ENCODE assay signal across 8 cellular contexts in the genomic region with DNA sequence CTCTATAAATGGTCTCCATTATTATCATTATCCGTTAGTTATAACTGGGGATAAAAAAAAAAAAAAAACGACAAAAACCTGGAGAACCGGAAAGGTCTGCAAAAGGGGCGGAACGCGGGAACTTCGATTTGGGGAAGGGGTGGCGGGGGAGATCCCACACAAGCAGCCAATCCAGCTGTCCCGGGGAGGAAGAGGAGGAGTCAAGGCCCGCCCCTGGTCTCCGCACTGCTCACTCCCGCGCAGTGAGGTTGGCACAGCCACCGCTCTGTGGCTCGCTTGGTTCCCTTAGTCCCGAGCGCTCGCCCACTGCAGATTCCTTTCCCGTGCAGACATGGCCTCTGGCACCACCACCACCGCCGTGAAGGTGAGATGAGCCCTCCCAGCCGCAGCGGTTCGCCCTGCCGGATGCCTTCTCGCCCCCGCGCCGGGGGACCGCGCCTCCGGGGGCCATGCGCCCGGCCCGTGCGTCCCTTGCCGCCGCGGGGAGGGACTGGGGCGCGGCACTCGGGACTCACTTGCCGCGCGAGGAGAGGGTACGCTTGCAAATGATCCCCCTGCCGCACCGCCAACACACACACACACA. TPM values are rescaled to one million over a fixed set of nuclear protein-coding genes. Genes with fewer than 3 reads are reported as not detected.
DNase-seq lines count a peak whose midpoint lies in the region; ATAC-seq and TF ChIP-seq lines count a peak whose summit lies in the region.

Gene MTAP, plus strand, starts transcription at position 219 of the 583 bp plus-strand sequence. Its CDS starts 113 bp downstream, at position 332.

- in situ Hi-C loops in Caki2 (cut with HindIII; ENCODE audit: low pct_unique_long_range_greater_than_20kb, low sequenced_read_pairs): loop anchor here (10.0 to 25.0 kb wide), 3 partner anchors 72 to 635 kb away; partner anchors contain the start of gene DMRTA1

- peak within 1 kb of the TSS; percentile 72 for H3K4me3 ChIP-seq in HUES48 (ENCODE audit: low read depth, low read length)
- H3K4me3 ChIP-seq in PC-9: peak within 1 kb of the TSS; percentile 87

- peak within 1 kb of the TSS; percentile 83 for H3K9ac ChIP-seq in HUES48 (ENCODE audit: low read depth, low read length)

- POLR2A ChIA-PET in PC-9 (lab: Charles Lee; ENCODE audit: unreplicated experiment): interaction anchor here (0.5 to 0.7 kb wide), 2 partner anchors 192 to 283 kb away, joined by 3 to 45 read pairs; partner anchors contain the start of genes CDKN2A and CDKN2B-AS1

- H3K4me1 ChIP-seq in HUES48 (ENCODE audit: control insufficient read depth, insufficient read depth, low read length): peaks cover 21% of the 10 kb centered on the region
- H3K4me1 ChIP-seq in PC-9 (replicated peaks; ENCODE audit: insufficient read depth): peaks cover 27% of the 10 kb centered on the region

- no peaks in the 10 kb centered on the region for H3K9me3 Mint-ChIP-seq in natural killer cell
- no peaks in the 10 kb centered on the region for H3K9me3 Mint-ChIP-seq in stimulated activated naive B cell treated with anti-CD40 and anti-IgM and Interleukin-4, amounts not matched to agents 10 μg/mL and 1 μg/mL and 100 μg/mL, for 72 hours

- H3K36me3 ChIP-seq in HUES48 (ENCODE audit: control insufficient read depth, insufficient read depth, low read length): peaks cover 26% of the 10 kb centered on the region
- 0 out of 2 replicates have a peak, but pooled peaks cover 6% of the 10 kb centered on the region for H3K36me3 ChIP-seq in PC-9 (ENCODE audit: low read depth)

- H3K27me3 ChIP-seq in HUES48 (ENCODE audit: control insufficient read depth, insufficient read depth, low read length): peaks cover 36% of the 10 kb centered on the region
- H3K27me3 ChIP-seq in PC-9 (ENCODE audit: insufficient read depth, low read depth): no peaks in the 10 kb centered on the region

- peaks cover 49% of the 10 kb centered on the region for H3K79me2 ChIP-seq in PC-9 (ENCODE audit: low read depth)

- TF ChIP-seq CTCF in PC-9 (conservative IDR thresholded peaks at IDR 0.05) (no peak), natural killer cell (IDR thresholded peaks at IDR 0.05) (no peak)

- no peaks in the 10 kb centered on the region for H3K36me3 Mint-ChIP-seq in natural killer cell
- peaks cover 13 to 23% of the 10 kb centered on the region in 2 donors for H3K36me3 Mint-ChIP-seq in stimulated activated naive B cell treated with anti-CD40 and anti-IgM and Interleukin-4, amounts not matched to agents 10 μg/mL and 1 μg/mL and 100 μg/mL, for 72 hours

- peaks cover 40 to 46% of the 10 kb centered on the region in 2 donors for H3K4me1 Mint-ChIP-seq in natural killer cell
- peaks cover 25 to 53% of the 10 kb centered on the region in 2 donors for H3K4me1 Mint-ChIP-seq in stimulated activated naive B cell treated with anti-CD40 and anti-IgM and Interleukin-4, amounts not matched to agents 10 μg/mL and 1 μg/mL and 100 μg/mL, for 72 hours

- peak within 1 kb of the TSS; percentile 90 to 97 for H3K27ac Mint-ChIP-seq in natural killer cell
- H3K27ac Mint-ChIP-seq in stimulated activated naive B cell treated with anti-CD40 and anti-IgM and Interleukin-4, amounts not matched to agents 10 μg/mL and 1 μg/mL and 100 μg/mL, for 72 hours: peak within 1 kb of the TSS; percentile 99

- H3F3A ChIP-seq in PC-9 (ENCODE audit: insufficient read depth, low read depth): no peaks in the 10 kb centered on the region

- peaks cover 8 to 12% of the 10 kb centered on the region in 2 donors for H3K27me3 Mint-ChIP-seq in natural killer cell (ENCODE audit: low read depth in 2 of 2)
- H3K27me3 Mint-ChIP-seq in stimulated activated naive B cell treated with anti-CD40 and anti-IgM and Interleukin-4, amounts not matched to agents 10 μg/mL and 1 μg/mL and 100 μg/mL, for 72 hours: peaks cover under 1 to 3% of the 10 kb centered on the region in 2 donors

- H3K9me3 ChIP-seq in HUES48 (ENCODE audit: control insufficient read depth, insufficient read depth, low read length): no peaks in the 10 kb centered on the region
- no peaks in the 10 kb centered on the region for H3K9me3 ChIP-seq in PC-9 (ENCODE audit: insufficient read depth, low read depth)

- H4K20me1 ChIP-seq in PC-9 (ENCODE audit: insufficient read depth): no peaks in the 10 kb centered on the region

- H3K9me2 ChIP-seq in PC-9 (ENCODE audit: insufficient read depth): no peaks in the 10 kb centered on the region

- peak within 1 kb of the TSS; percentile 99 for H2AFZ ChIP-seq in PC-9

- ATAC-seq in GM21390 (IDR thresholded peaks at IDR 0.05; ENCODE audit: unreplicated experiment): peak; percentile 92
- peak; percentile 77 to 80 (median 79) for ATAC-seq in natural killer cell
- peak; percentile 90 to 91 for ATAC-seq in stimulated activated naive B cell treated with anti-CD40 and anti-IgM and Interleukin-4, amounts not matched to agents 10 μg/mL and 1 μg/mL and 100 μg/mL, for 72 hours (replicated peaks)

- BruUV-seq in PC-9 (replicated peaks; lab: Mats Ljungman, UMichigan): no TSS peak

- CTCF ChIA-PET in PC-9 (lab: Charles Lee): interaction anchor here (0.6 to 0.7 kb wide), 2 partner anchors 349 to 1251 kb away, joined by 3 to 8 read pairs; no protein-coding TSS in a partner anchor

- H3K4me2 ChIP-seq in PC-9: peak within 1 kb of the TSS; percentile 94

- H3K4me3 Mint-ChIP-seq in natural killer cell: peak within 1 kb of the TSS; percentile 99
- H3K4me3 Mint-ChIP-seq in stimulated activated naive B cell treated with anti-CD40 and anti-IgM and Interleukin-4, amounts not matched to agents 10 μg/mL and 1 μg/mL and 100 μg/mL, for 72 hours: peak within 1 kb of the TSS; percentile 99 to 100

- intact Hi-C loops in PC-9 (cut with micrococcal nuclease; ENCODE audit: unreplicated experiment) (loop anchor here (5.0 kb wide), 2 partner anchors 475 to 1875 kb away; no protein-coding TSS in a partner anchor), natural killer cell (cut with micrococcal nuclease) (loop anchor here (5.0 kb wide), 1 partner anchor 470 kb away; no protein-coding TSS in a partner anchor)

- peak within 1 kb of the TSS; percentile 78 for H3K27ac ChIP-seq in HUES48 (ENCODE audit: low read depth, low read length)
- peak within 1 kb of the TSS; percentile 78 for H3K27ac ChIP-seq in PC-9

- DNase-seq in Caki2 (ENCODE audit: low read depth): peak; percentile 89
- peak; percentile 81 to 84 for DNase-seq in PC-9
- peak; percentile 36 to 47 for DNase-seq in activated T-helper 1 cell treated with anti-CD3 and anti-CD28 coated beads, Interleukin-2, amount 50 U/mL, for 16 hours (ENCODE audit: low read depth in 1 of 2, low spot score in 1 of 2)
- DNase-seq in fibroblast of peridontal ligament (ENCODE audit: extremely low read depth): peak; percentile 93
- DNase-seq in natural killer cell: peak; percentile 48
- peak; percentile 71 for DNase-seq in stimulated activated naive B cell treated with anti-CD40 and anti-IgM and Interleukin-4, amounts not matched to agents 10 μg/mL and 1 μg/mL and 100 μg/mL, for 72 hours

RNA-seq across cellular contexts. Expression of gene MTAP, which starts in this region (rescaled TPM):
- total RNA-seq in Caki2 (2014; rRNA removed; shearing (Covaris generic); ENCODE audit: low replicate concordance): 25.4 and 30.5 TPM in 2 replicates
- total RNA-seq in PC-9 (2021) (44.1 and 46.1 TPM in 2 replicates), natural killer cell (10 to 100 TPM; 19.4 to 20.7 (median 19.6) TPM)

Comparison
In these comparisons a context has a peak if more than half of its experiments do, and no peak if none do; other contexts are left out.
1. Peak in every context shown above with its lines: DNase-seq, ATAC-seq, H3K4me3 ChIP-seq and H3K27ac ChIP-seq.
2. DNase-seq: peak in every context shown above with its lines; median percentile 93 in fibroblast of peridontal ligament; 89 in Caki2; 82 in PC-9; 71 in stimulated activated naive B cell treated with anti-CD40 and anti-IgM and Interleukin-4, amounts not matched to agents 10 μg/mL and 1 μg/mL and 100 μg/mL, for 72 hours; 48 in natural killer cell; 42 in activated T-helper 1 cell treated with anti-CD3 and anti-CD28 coated beads, Interleukin-2, amount 50 U/mL, for 16 hours.